8 cellular contexts compared by ENCODE assay signal in the genomic region with DNA sequence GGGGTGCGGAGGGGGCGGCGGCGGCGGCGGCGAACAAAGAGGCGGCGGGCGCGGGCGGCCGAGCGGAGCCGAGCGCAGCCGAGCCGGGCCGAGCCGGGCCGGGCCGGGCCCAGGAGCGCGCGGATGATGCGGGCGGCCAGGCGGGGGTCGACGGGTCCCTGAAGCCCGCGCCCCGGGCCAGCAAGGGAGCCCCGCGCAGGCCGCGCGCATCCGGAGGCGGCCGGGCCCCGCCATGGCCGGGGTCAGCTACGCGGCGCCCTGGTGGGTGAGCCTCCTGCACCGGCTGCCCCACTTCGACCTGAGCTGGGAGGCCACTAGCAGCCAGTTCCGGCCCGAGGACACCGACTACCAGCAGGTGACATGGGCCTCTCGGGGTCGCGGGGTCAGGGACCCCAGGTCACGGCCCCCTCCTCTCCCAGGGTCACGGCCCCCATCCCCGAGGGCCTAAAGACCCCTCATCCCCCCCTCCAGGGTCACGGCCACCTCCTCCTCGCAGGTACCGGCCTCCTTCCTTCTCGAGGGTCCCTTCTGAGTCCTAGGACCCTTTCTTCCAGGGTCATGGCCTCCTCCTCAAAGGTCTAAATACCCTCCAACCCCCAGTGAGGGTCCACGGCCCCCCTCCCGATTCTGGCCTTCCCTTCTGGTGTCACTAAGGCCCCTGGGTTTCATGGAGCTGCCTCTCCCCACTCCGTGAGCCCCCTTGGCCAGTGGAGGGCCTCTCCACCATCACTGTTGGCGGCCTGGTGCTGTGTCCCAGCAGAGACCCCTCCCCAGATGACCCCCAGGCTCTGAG. TPM values are rescaled to one million over a fixed set of nuclear protein-coding genes. Genes with fewer than 3 reads are reported as not detected.
A peak's percentile ranks its signal among the peaks of the same experiment; 100 is the strongest.
DNase-seq lines count a peak whose midpoint lies in the region; ATAC-seq and TF ChIP-seq lines count a peak whose summit lies in the region.

Gene TTYH3, plus strand, starts transcription at position 63 of the 793 bp plus-strand sequence. Its CDS starts 170 bp downstream, at position 233.

- in situ Hi-C loops in HAP-1 (cut with MboI; ENCODE audit: low sequenced_read_pairs) = no loop called here

- no peak for TF ChIP-seq POLR2A in NB4 (IDR thresholded peaks at IDR 0.05; ENCODE audit: extremely low read depth, insufficient read length)
- peak; percentile 56 to 69 for TF ChIP-seq POLR2A in uterus (IDR thresholded peaks at IDR 0.05)

- H3K4me1 ChIP-seq in HAP-1 (peaks cover 10% of the 10 kb centered on the region), mononuclear cell (ENCODE audit: insufficient read depth, low read length) (peaks cover 47% of the 10 kb centered on the region), uterus (peaks cover 6 to 12% of the 10 kb centered on the region in 2 donors)

- H3K36me3 ChIP-seq in HAP-1 (replicated peaks) (no peaks in the 10 kb centered on the region), uterus (no peaks in the 10 kb centered on the region)

- peak in 1 of 2 experiments; percentile 33 for DNase-seq in HAP-1 (ENCODE audit: low spot score in 2 of 2)
- peak; percentile 58 for DNase-seq in NB4 (ENCODE audit: low read depth)
- no peak for DNase-seq in dermis microvascular lymphatic vessel endothelial cell (ENCODE audit: low read depth in 2 of 2)
- peak; percentile 54 to 56 for DNase-seq in uterus
- DNase-seq in AG20443 (ENCODE audit: low spot score) = no peak
- DNase-seq in HUDEP-2 (lab: John Stamatoyannopoulos, UW; ENCODE audit: unreplicated experiment in 76 of 76) = no peak

- peak; percentile 22 for ATAC-seq in GM18517 (IDR thresholded peaks at IDR 0.05; ENCODE audit: unreplicated experiment)

- TF ChIP-seq CTCF in NB4 (IDR thresholded peaks at IDR 0.05; ENCODE audit: low read depth, low read length) (no peak), uterus (IDR thresholded peaks at IDR 0.05) (no peak)

- H3K27ac ChIP-seq in uterus = peak within 1 kb of the TSS; percentile 75 to 79

- intact Hi-C loops in uterus (cut with DNase I; ENCODE audit: low total_unique reads) = loop anchor here (5.0 kb wide), 1 partner anchor 75 kb away; the partner anchor contains the start of genes BRAT1 and IQCE

- H3K27me3 ChIP-seq in HAP-1 (ENCODE audit: low read depth) = no peaks in the 10 kb centered on the region
- H3K27me3 ChIP-seq in mononuclear cell (ENCODE audit: insufficient read depth, low read length) = no peaks in the 10 kb centered on the region
- no peaks in the 10 kb centered on the region for H3K27me3 ChIP-seq in uterus

- H3K4me3 ChIP-seq in HAP-1 (peak within 1 kb of the TSS; percentile 78), NB4 (ENCODE audit: low read depth, low read length) (peak within 1 kb of the TSS; percentile 70), mononuclear cell (ENCODE audit: low read length) (peak within 1 kb of the TSS; percentile 68), uterus (peak within 1 kb of the TSS; percentile 63 to 68)

- no peaks in the 10 kb centered on the region for H3K9me3 ChIP-seq in HAP-1
- no peaks in the 10 kb centered on the region for H3K9me3 ChIP-seq in mononuclear cell (ENCODE audit: low read depth, low read length)
- no peaks in the 10 kb centered on the region for H3K9me3 ChIP-seq in uterus

RNA-seq across cellular contexts. Expression of gene TTYH3, which starts in this region (rescaled TPM):
- 37.1 and 64.6 TPM in 2 replicates for total RNA-seq in dermis microvascular lymphatic vessel endothelial cell
- 22.4 TPM for total RNA-seq in mononuclear cell
- total RNA-seq in uterus = 10 to 100 TPM in 2 of 4 donors, 1 to 10 TPM in 2; 3.8 to 47.2 (median 25.2) TPM

Comparison
In these comparisons a context has a peak if more than half of its experiments do, and no peak if none do; other contexts are left out.
1. DNase-seq: peak in NB4 (single experiment) and uterus (2 of 2); none in dermis microvascular lymphatic vessel endothelial cell (0 of 2), AG20443 (single experiment) and HUDEP-2 (0 of 76).
2. Peak in every context shown above with its lines, with median percentiles within 50 percentile points of each other: H3K4me3 ChIP-seq.